In the genomic region with DNA sequence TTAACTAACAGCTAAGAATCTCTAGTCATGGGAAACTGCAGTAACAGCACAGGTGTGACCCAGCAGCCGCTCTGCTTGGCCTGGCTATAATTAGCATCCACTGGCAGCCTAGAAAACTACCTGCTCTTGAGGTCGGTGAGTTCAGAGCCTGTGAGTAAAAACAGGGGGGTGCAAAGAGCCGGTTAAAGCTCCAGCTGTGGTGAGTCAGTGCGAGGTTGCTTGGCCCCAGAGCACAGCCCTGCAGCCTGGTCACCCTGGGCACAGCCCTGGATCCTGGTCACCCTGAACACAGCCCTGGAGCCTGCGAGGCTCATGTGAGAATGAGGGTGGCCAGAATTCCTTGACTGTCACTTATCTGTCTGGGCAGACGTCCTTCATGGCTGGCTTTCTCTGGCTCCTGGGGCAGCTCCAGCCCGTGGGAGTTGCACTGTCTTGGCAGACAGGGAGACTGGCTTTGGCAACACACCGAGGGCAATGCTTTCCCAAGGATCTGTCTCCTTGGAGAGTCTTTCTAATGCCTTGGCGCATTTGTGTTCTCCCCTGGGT, we compare ENCODE assay signal across 13 cellular contexts.
DNase-seq lines count a peak whose midpoint lies in the region; ATAC-seq and TF ChIP-seq lines count a peak whose summit lies in the region.
"Had no signal": no experiment of that assay in that cellular context is flagged by ENCODE, and none has a peak within 500 bp of the region (broad histone marks: within the 10 kb centered on the region; RNA-seq: fewer than 3 reads in every experiment).

No MANE protein-coding gene starts in this region.

- H3K4me1 ChIP-seq in adrenal gland (replicated peaks in 1 of 2) (peaks cover 0 to 5% of the 10 kb centered on the region in 2 donors), hepatocyte (ENCODE audit: insufficient read depth) (no peaks in the 10 kb centered on the region), colonic mucosa (no peaks in the 10 kb centered on the region)
- H3K4me1 ChIP-seq: BLaER1 had no signal

- ATAC-seq in GM19351 (IDR thresholded peaks at IDR 0.05; ENCODE audit: unreplicated experiment) = peak; percentile 53
- ATAC-seq: activated T-helper 17 cell treated with anti-CD3 and anti-CD28 coated beads, Interleukin-2, amount 50 U/mL, for 72 hours had no signal

- TF ChIP-seq POLR2A in adrenal gland (IDR thresholded peaks at IDR 0.05) = no peak

- no peak for TF ChIP-seq CTCF in adrenal gland (IDR thresholded peaks at IDR 0.05)
- no peak for TF ChIP-seq CTCF in hepatocyte (IDR thresholded peaks at IDR 0.05; ENCODE audit: poor library complexity)
- TF ChIP-seq CTCF in colonic mucosa (IDR thresholded peaks at IDR 0.05) = no peak

- H3K9ac ChIP-seq in colonic mucosa (ENCODE audit: low read depth in 2 of 2, low read length in 2 of 2) = no peak overlapping the region
- H3K9ac ChIP-seq: BLaER1 had no signal

- no peaks in the 10 kb centered on the region for H3K9me2 ChIP-seq in hepatocyte (replicated peaks; ENCODE audit: insufficient read depth)

- no peak overlapping the region for H2AFZ ChIP-seq in hepatocyte

- H3K27me3 ChIP-seq in adrenal gland (no peaks in the 10 kb centered on the region), hepatocyte (no peaks in the 10 kb centered on the region), colonic mucosa (no peaks in the 10 kb centered on the region)
- H3K27me3 ChIP-seq: BLaER1 had no signal

- H3K4me2 ChIP-seq in hepatocyte = no peak overlapping the region
- H3K4me2 ChIP-seq: BLaER1 had no signal

- H4K20me1 ChIP-seq in hepatocyte (ENCODE audit: insufficient read depth, poor library complexity, severe bottlenecking) = no peaks in the 10 kb centered on the region
- H4K20me1 ChIP-seq: BLaER1 had no signal

- DNase-seq in adrenal gland (peak; percentile 33 to 69 (median 43)), hepatocyte (ENCODE audit: low spot score) (peak; percentile 27), putamen (ENCODE audit: low spot score) (peak; percentile 15), colonic mucosa (no peak), RKO (ENCODE audit: low spot score) (no peak), kidney glomerular epithelial cell (lab: John Stamatoyannopoulos, UW) (no peak), SIG-M5 treated with dmso at 0.1 percent for 504 hours (lab: John Stamatoyannopoulos, UW; ENCODE audit: unreplicated experiment) (no peak)
- DNase-seq: activated CD4-positive, alpha-beta T cell treated with anti-CD3 and anti-CD28 coated beads for 4 hours; central memory CD4-positive, alpha-beta T cell; NCI-H146 had no signal

- H3K9me3 ChIP-seq in adrenal gland (replicated peaks in 1 of 3) = no peaks in the 10 kb centered on the region
- no peaks in the 10 kb centered on the region for H3K9me3 ChIP-seq in hepatocyte (ENCODE audit: low read depth)
- no peaks in the 10 kb centered on the region for H3K9me3 ChIP-seq in colonic mucosa
- H3K9me3 ChIP-seq: BLaER1 had no signal

- no peak overlapping the region for H3K4me3 ChIP-seq in adrenal gland
- no peak overlapping the region for H3K4me3 ChIP-seq in hepatocyte
- H3K4me3 ChIP-seq in colonic mucosa = no peak overlapping the region
- H3K4me3 ChIP-seq: BLaER1 had no signal

- intact Hi-C loops in adrenal gland (cut with DNase I) = no loop called here
- intact Hi-C loops in colonic mucosa (cut with DNase I) = no loop called here

- WGBS in adrenal gland, 4 donors = 23 to 32% (median 27%) methylated on average over 4 to 9 of the region's 9 CpGs
- 52% methylated on average over 9 of the region's 9 CpGs for WGBS in hepatocyte (ENCODE audit: low lambda C conversion rate, missing lambda C conversion rate)

- no peak overlapping the region for H3K27ac ChIP-seq in adrenal gland
- H3K27ac ChIP-seq in hepatocyte = no peak overlapping the region
- no peak overlapping the region for H3K27ac ChIP-seq in colonic mucosa
- H3K27ac ChIP-seq: BLaER1 had no signal

- H3K79me2 ChIP-seq in hepatocyte = no peaks in the 10 kb centered on the region

- no peaks in the 10 kb centered on the region for H3K36me3 ChIP-seq in adrenal gland (replicated peaks in 1 of 2)
- H3K36me3 ChIP-seq in hepatocyte (replicated peaks; ENCODE audit: insufficient read depth, low read depth) = no peaks in the 10 kb centered on the region
- H3K36me3 ChIP-seq in colonic mucosa = no peaks in the 10 kb centered on the region
- H3K36me3 ChIP-seq: BLaER1 had no signal

Comparison
In these comparisons a context has a peak if more than half of its experiments do, and no peak if none do; other contexts are left out.
1. DNase-seq: peak in adrenal gland (7 of 7), hepatocyte (single experiment) and putamen (single experiment); none in colonic mucosa (single experiment), RKO (single experiment), kidney glomerular epithelial cell (single experiment) and SIG-M5 treated with dmso at 0.1 percent for 504 hours (single experiment).